ENCODE assay signal across 17 cellular contexts in genomic region chr13:32594339-32594738, GRCh38. TPM values are rescaled to one million over a fixed set of nuclear protein-coding genes. Genes with fewer than 3 reads are reported as not detected.
DNase-seq lines count a peak whose midpoint lies in the region; ATAC-seq and TF ChIP-seq lines count a peak whose summit lies in the region.
"Had no signal": no experiment of that assay in that cellular context is flagged by ENCODE, and none has a peak within 500 bp of the region (broad histone marks: within the 10 kb centered on the region; RNA-seq: fewer than 3 reads in every experiment).

No MANE protein-coding gene starts in this region.

- H3K9me2 ChIP-seq in Karpas-422 (replicated peaks; ENCODE audit: insufficient read depth, low read length): no peaks in the 10 kb centered on the region
- no peaks in the 10 kb centered on the region for H3K9me2 ChIP-seq in SK-N-SH

- ATAC-seq in DND-41 (ENCODE audit: insufficient read depth, low read depth) (peak; percentile 44; the same call in 1 of the 3 replicates), lower lobe of right lung (no peak)
- ATAC-seq: SK-N-SH treated with all-trans-retinoic acid at 6 μM for 48 hours had no signal

- H3K4me2 ChIP-seq in DND-41 (ENCODE audit: insufficient read depth, low read length): no peak overlapping the region
- peak overlapping the region; percentile 24 for H3K4me2 ChIP-seq in Karpas-422 (ENCODE audit: low read depth, low read length, poor library complexity, severe bottlenecking)
- H3K4me2 ChIP-seq in SK-N-SH: no peak overlapping the region

- peaks cover 9% of the 10 kb centered on the region for H3K9me3 ChIP-seq in DND-41 (ENCODE audit: insufficient read depth, low read length, severe bottlenecking)
- no peaks in the 10 kb centered on the region for H3K9me3 ChIP-seq in Karpas-422 (ENCODE audit: low read length)
- no peaks in the 10 kb centered on the region for H3K9me3 ChIP-seq in lower lobe of right lung
- no peaks in the 10 kb centered on the region for H3K9me3 ChIP-seq in SK-N-SH
- no peaks in the 10 kb centered on the region for H3K9me3 ChIP-seq in ovary

- no peak for TF ChIP-seq RAD21 in SK-N-SH (IDR thresholded peaks at IDR 0.05; ENCODE audit: low read length)

- intact Hi-C loops in lower lobe of right lung (cut with DNase I) (loop anchor here (5.0 kb wide), 1 partner anchor 43 kb away; no protein-coding TSS in a partner anchor), ovary (cut with DNase I) (loop anchor here in 1 of 4 donors (5.0 kb wide), 1 partner anchor 53 kb away; no protein-coding TSS in a partner anchor)

- no peak for TF ChIP-seq POLR2A in ovary (IDR thresholded peaks at IDR 0.05)

- peaks cover 69% of the 10 kb centered on the region for H4K20me1 ChIP-seq in DND-41 (ENCODE audit: insufficient read depth, low read length)
- H4K20me1 ChIP-seq in Karpas-422 (ENCODE audit: insufficient read depth, low read depth, low read length): peaks cover 4% of the 10 kb centered on the region
- H4K20me1 ChIP-seq in SK-N-SH (ENCODE audit: insufficient read depth): peaks cover 21% of the 10 kb centered on the region

- no peaks in the 10 kb centered on the region for H3F3A ChIP-seq in SK-N-SH (replicated peaks; ENCODE audit: insufficient read depth)

- no peak for TF ChIP-seq CTCF in DND-41 (IDR thresholded peaks at IDR 0.05; ENCODE audit: borderline replicate concordance, extremely low read depth, low read length, poor library complexity, severe bottlenecking)
- TF ChIP-seq CTCF in astrocyte of the spinal cord (IDR thresholded peaks at IDR 0.05; ENCODE audit: low read depth, low read length): no peak
- no peak for TF ChIP-seq CTCF in fibroblast of the aortic adventitia (IDR thresholded peaks at IDR 0.05; ENCODE audit: insufficient read depth, low read length)
- TF ChIP-seq CTCF in lower lobe of right lung (IDR thresholded peaks at IDR 0.05): no peak
- TF ChIP-seq CTCF in SK-N-SH (IDR thresholded peaks at IDR 0.05): no peak
- no peak for TF ChIP-seq CTCF in ovary (IDR thresholded peaks at IDR 0.05)

- H2AFZ ChIP-seq in DND-41 (ENCODE audit: low read depth, low read length): no peak overlapping the region
- H2AFZ ChIP-seq in Karpas-422 (ENCODE audit: low read length): no peak overlapping the region
- no peak overlapping the region for H2AFZ ChIP-seq in SK-N-SH (ENCODE audit: low read depth)

- H3K79me2 ChIP-seq in DND-41 (ENCODE audit: insufficient read depth, low read length) (peaks cover 100% of the 10 kb centered on the region), Karpas-422 (ENCODE audit: low read length) (peaks cover 99% of the 10 kb centered on the region), SK-N-SH (ENCODE audit: insufficient read depth) (peaks cover 100% of the 10 kb centered on the region)

- no peak overlapping the region for H3K9ac ChIP-seq in DND-41 (ENCODE audit: low read depth, low read length)
- no peak overlapping the region for H3K9ac ChIP-seq in Karpas-422 (ENCODE audit: low read length)
- no peak overlapping the region for H3K9ac ChIP-seq in SK-N-SH

- DNase-seq in DND-41: no peak
- DNase-seq in Karpas-422: no peak
- DNase-seq in astrocyte of the spinal cord (ENCODE audit: low read depth, low spot score): peak; percentile 12
- peak; percentile 49 for DNase-seq in fibroblast of the aortic adventitia (ENCODE audit: low read depth)
- no peak for DNase-seq in lower lobe of right lung
- DNase-seq in SK-N-SH: no peak
- no peak for DNase-seq in ovary
- no peak for DNase-seq in KBM-7
- DNase-seq: AML-193, DMS53, GF-D8, NCI-H1092 treated with DMSO at 0.1 percent for 48 hours, NCI-H1694 treated with DMSO at 0.1 percent for 48 hours, NCI-H446, NCI-H748 treated with DMSO at 0.1 percent for 48 hours, Right ventricle myocardium superior had no signal

- peaks cover 9% of the 10 kb centered on the region for H3K36me3 ChIP-seq in DND-41 (ENCODE audit: insufficient read depth, low read length)
- H3K36me3 ChIP-seq in Karpas-422 (ENCODE audit: insufficient read depth, low read length): no peaks in the 10 kb centered on the region; the same call in 1 of the 2 replicates
- H3K36me3 ChIP-seq in lower lobe of right lung: no peaks in the 10 kb centered on the region
- peaks cover 0 to 9% of the 10 kb centered on the region in 2 experiments for H3K36me3 ChIP-seq in SK-N-SH (replicated peaks in 1 of 2; ENCODE audit: control insufficient read depth in 1 of 2, insufficient read depth in 2 of 2, low read length in 1 of 2)
- no peaks in the 10 kb centered on the region for H3K36me3 ChIP-seq in ovary

- in situ Hi-C loops in astrocyte of the spinal cord (cut with HindIII; ENCODE audit: low sequenced_read_pairs) (no loop called here), KBM-7 (cut with MboI; ENCODE audit: low pct_unique_long_range_greater_than_20kb, low sequenced_read_pairs) (no loop called here)

- POLR2A ChIA-PET in SK-N-SH (lab: Yijun Ruan, JAX): no interaction called here

- H3K27ac ChIP-seq in DND-41 (ENCODE audit: low read length) (no peak overlapping the region), Karpas-422 (ENCODE audit: low read length) (no peak overlapping the region), lower lobe of right lung (no peak overlapping the region), SK-N-SH (ENCODE audit: low read depth in 2 of 2, low read length in 1 of 2) (no peak overlapping the region), ovary (no peak overlapping the region)

- H3K4me3 ChIP-seq in DND-41 (ENCODE audit: low read depth in 1 of 2, low read length in 2 of 2) (no peak overlapping the region), Karpas-422 (ENCODE audit: low read length) (no peak overlapping the region), astrocyte of the spinal cord (ENCODE audit: low read depth, low read length) (no peak overlapping the region), fibroblast of the aortic adventitia (ENCODE audit: low read depth, low read length) (no peak overlapping the region), lower lobe of right lung (no peak overlapping the region), SK-N-SH (ENCODE audit: low read depth in 2 of 2, low read length in 1 of 2) (no peak overlapping the region), ovary (no peak overlapping the region)

- H3K4me1 ChIP-seq in DND-41 (ENCODE audit: insufficient read depth, low read length) (peaks cover 10% of the 10 kb centered on the region), Karpas-422 (ENCODE audit: low read length) (peaks cover 25% of the 10 kb centered on the region), lower lobe of right lung (peaks cover 20% of the 10 kb centered on the region), SK-N-SH (ENCODE audit: control insufficient read depth in 1 of 2, insufficient read depth in 2 of 2, low read depth in 1 of 2, low read length in 1 of 2) (peaks cover 5 to 10% of the 10 kb centered on the region in 2 experiments; a peak in 3 of 4 replicates), ovary (ENCODE audit: insufficient read depth) (peaks cover 12% of the 10 kb centered on the region)

- no peak for TF ChIP-seq EP300 in SK-N-SH (IDR thresholded peaks at IDR 0.05; ENCODE audit: borderline replicate concordance in 1 of 2, low read depth in 1 of 2, low read length in 1 of 2)
- TF ChIP-seq EP300 in ovary (IDR thresholded peaks at IDR 0.05): no peak

- CTCF ChIA-PET in SK-N-SH (lab: Yijun Ruan, JAX): interaction anchor here (1.5 to 2.9 kb wide), 3 partner anchors 13 to 57 kb away, joined by 4 to 10 read pairs (median 6); no protein-coding TSS in a partner anchor

- H3K27me3 ChIP-seq in DND-41 (ENCODE audit: insufficient read depth, low read length, poor library complexity): no peaks in the 10 kb centered on the region
- no peaks in the 10 kb centered on the region for H3K27me3 ChIP-seq in Karpas-422 (ENCODE audit: low read length)
- H3K27me3 ChIP-seq in lower lobe of right lung (ENCODE audit: low read depth): no peaks in the 10 kb centered on the region
- no peaks in the 10 kb centered on the region for H3K27me3 ChIP-seq in SK-N-SH (ENCODE audit: insufficient read depth)
- no peaks in the 10 kb centered on the region for H3K27me3 ChIP-seq in ovary

TF ChIP-seq in SK-N-SH, 30 proteins besides CTCF, POLR2A, EP300 and RAD21 (continues in another document):
- TF ChIP-seq EZH2phosphoT487 (IDR thresholded peaks at IDR 0.05; ENCODE audit: borderline replicate concordance, low read depth): no peak
- no peak for TF ChIP-seq MEF2A (IDR thresholded peaks at IDR 0.05; ENCODE audit: borderline replicate concordance, low read depth)
- TF ChIP-seq POLR2AphosphoS5 (IDR thresholded peaks at IDR 0.05; ENCODE audit: low read depth, low read length): no peak
- TF ChIP-seq MAX (IDR thresholded peaks at IDR 0.05; ENCODE audit: low read depth): no peak
- no peak for TF ChIP-seq RCOR1 (IDR thresholded peaks at IDR 0.05; ENCODE audit: low read length)
- TF ChIP-seq RXRA (IDR thresholded peaks at IDR 0.05; ENCODE audit: borderline replicate concordance, low read depth): no peak
- TF ChIP-seq IRF3 (IDR thresholded peaks at IDR 0.05; ENCODE audit: low read depth, low read length): no peak
- TF ChIP-seq TCF12 (IDR thresholded peaks at IDR 0.05): no peak

RNA-seq across cellular contexts. Expression of gene PDS5B, which starts 8.1 kb away (rescaled TPM):
- total RNA-seq in Karpas-422 (2014; rRNA removed; shearing (Covaris generic); ENCODE audit: low replicate concordance): 30.5 and 61.2 TPM in 2 replicates
- total RNA-seq in fibroblast of the aortic adventitia (ENCODE audit: low replicate concordance) (19.3 and 46.5 TPM in 2 replicates), lower lobe of right lung (46.3 TPM), ovary (10 to 100 TPM; 44.9 to 74.9 (median 55.6) TPM)
- polyA plus RNA-seq in SK-N-SH (2012; rRNA removed) (3.7 and 3.8 TPM in 2 replicates), ovary (10 to 100 TPM; 13.6 to 24.8 TPM)
- polyA plus RNA-seq in SK-N-SH (2012; cell fraction: cytosol; rRNA removed): 4.6 and 5.5 TPM in 2 replicates
- polyA plus RNA-seq in SK-N-SH (2012; cell fraction: nucleus; rRNA removed): 3.4 and 8.0 TPM in 2 replicates

RNA-seq across cellular contexts. Expression of gene N4BP2L2, which starts 55.7 kb away (rescaled TPM):
- total RNA-seq in Karpas-422 (2014; rRNA removed; shearing (Covaris generic); ENCODE audit: low replicate concordance): 71.2 and 138 TPM in 2 replicates
- 157 and 194 TPM in 2 replicates for total RNA-seq in fibroblast of the aortic adventitia (ENCODE audit: low replicate concordance)
- total RNA-seq in lower lobe of right lung: 192 TPM
- polyA plus RNA-seq in SK-N-SH (2012; rRNA removed): 16.0 and 22.5 TPM in 2 replicates
- 19.8 and 30.7 TPM in 2 replicates for polyA plus RNA-seq in SK-N-SH (2012; cell fraction: cytosol; rRNA removed)
- 30.2 and 64.7 TPM in 2 replicates for polyA plus RNA-seq in SK-N-SH (2012; cell fraction: nucleus; rRNA removed)
- total RNA-seq in ovary: 100 to 1,000 TPM; 144 to 220 (median 183) TPM
- 100 to 1,000 TPM in 1 of 2 donors, 10 to 100 TPM in 1; 67.8 to 106 TPM for polyA plus RNA-seq in ovary

Comparison
In these comparisons a context has a peak if more than half of its experiments do, and no peak if none do; other contexts are left out.
1. DNase-seq: peak in astrocyte of the spinal cord (single experiment) and fibroblast of the aortic adventitia (single experiment); none in DND-41 (single experiment), Karpas-422 (single experiment), lower lobe of right lung (single experiment), SK-N-SH (single experiment), ovary (0 of 5) and KBM-7 (single experiment).